13 cellular contexts compared by ENCODE assay signal in the genomic region with DNA sequence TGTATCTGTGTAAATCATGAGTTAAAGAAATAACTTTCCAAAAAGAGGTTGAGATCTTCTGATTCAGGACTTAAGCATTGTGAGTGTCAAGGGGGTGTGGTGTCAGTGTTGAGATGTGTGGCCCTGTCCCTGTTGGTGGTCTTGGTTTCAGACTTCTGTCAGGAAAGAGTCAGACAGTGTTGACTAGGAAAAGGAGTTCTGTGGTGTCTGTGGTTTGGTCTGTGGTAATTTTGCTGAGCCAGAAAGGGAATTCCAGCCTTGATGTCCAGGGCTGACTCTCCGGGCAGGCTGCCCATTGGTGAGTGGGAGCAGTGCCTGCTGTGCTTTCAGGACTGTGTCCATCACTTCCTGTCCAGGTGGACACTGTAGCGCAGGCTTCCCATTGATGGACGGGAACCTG. TPM values are rescaled to one million over a fixed set of nuclear protein-coding genes. Genes with fewer than 3 reads are reported as not detected.
A peak's percentile ranks its signal among the peaks of the same experiment; 100 is the strongest.
DNase-seq lines count a peak whose midpoint lies in the region; ATAC-seq and TF ChIP-seq lines count a peak whose summit lies in the region.
"Had no signal": no experiment of that assay in that cellular context is flagged by ENCODE, and none has a peak within 500 bp of the region (broad histone marks: within the 10 kb centered on the region; RNA-seq: fewer than 3 reads in every experiment).

No MANE protein-coding gene starts in this region.

- peaks cover 11% of the 10 kb centered on the region for H3F3A ChIP-seq in smooth muscle cell (ENCODE audit: low read depth)

- H2AFZ ChIP-seq in smooth muscle cell (ENCODE audit: low read depth), result no peak overlapping the region

- H3K9ac ChIP-seq in smooth muscle cell (ENCODE audit: low read depth), result no peak overlapping the region

- H3K36me3 ChIP-seq in smooth muscle cell (ENCODE audit: low read depth), result no peaks in the 10 kb centered on the region
- H3K36me3 ChIP-seq: stomach had no signal

- H3K4me2 ChIP-seq in smooth muscle cell, result peak overlapping the region; percentile 50

- 11% methylated on average over 3 of the region's 3 CpGs for WGBS in smooth muscle cell (ENCODE audit: low lambda C conversion rate)

- no peak overlapping the region for H3K4me3 ChIP-seq in fibroblast of mammary gland (ENCODE audit: control insufficient read depth, low read depth, low read length)
- no peak overlapping the region for H3K4me3 ChIP-seq in smooth muscle cell
- H3K4me3 ChIP-seq: stomach had no signal

- no peaks in the 10 kb centered on the region for H3K9me3 ChIP-seq in smooth muscle cell (replicated peaks; ENCODE audit: low read depth)

- DNase-seq in HCEC 1CT (peak; percentile 63), RWPE1 (ENCODE audit: low spot score) (no peak), fibroblast of mammary gland (ENCODE audit: low read depth) (peak; percentile 90), smooth muscle cell (lab: John Stamatoyannopoulos, UW; ENCODE audit: unreplicated experiment) (no peak), NCI-H1417 (lab: John Stamatoyannopoulos, UW) (no peak)
- no peak for DNase-seq in stimulated activated CD4-positive, alpha-beta T cell treated with anti-CD3 and anti-CD28 coated beads, Interleukin-2, amount 100 ng/mL, for 48 hours
- DNase-seq: activated CD4-positive, CD25-positive, alpha-beta regulatory T cell; activated naive CD4-positive, alpha-beta T cell treated with anti-CD3 and anti-CD28 coated beads, Interleukin-2, amount 10 ng/mL, durations not matched to agents 7 days and 5 days; effector CD8-positive, alpha-beta T cell; GDM1; natural killer cell; stomach had no signal

- peaks cover 6% of the 10 kb centered on the region for H3K4me1 ChIP-seq in smooth muscle cell (ENCODE audit: low read depth)

- no peaks in the 10 kb centered on the region for H4K20me1 ChIP-seq in smooth muscle cell (ENCODE audit: low read depth)

- CTCF ChIA-PET in RWPE1 (lab: Yijun Ruan, JAX), result interaction anchor here (0.8 to 4.7 kb wide), 2 partner anchors 52 to 184 kb away, joined by 7 to 38 read pairs (median 16); no protein-coding TSS in a partner anchor

- H3K27ac ChIP-seq in RWPE1 (peak overlapping the region; percentile 50), smooth muscle cell (ENCODE audit: low read depth) (peak overlapping the region; percentile 87)
- H3K27ac ChIP-seq: stomach had no signal

- POLR2A ChIA-PET in RWPE1 (lab: Yijun Ruan, JAX; ENCODE audit: low non-redundant PET), result no interaction called here

- ATAC-seq in HG03175 (IDR thresholded peaks at IDR 0.05; ENCODE audit: unreplicated experiment), result no peak
- ATAC-seq: natural killer cell had no signal

- TF ChIP-seq CTCF in RWPE1 (conservative IDR thresholded peaks at IDR 0.05; ENCODE audit: low read depth), result no peak
- no peak for TF ChIP-seq CTCF in fibroblast of mammary gland (conservative IDR thresholded peaks at IDR 0.05; ENCODE audit: control insufficient read depth, insufficient read depth, low read depth, low read length)
- TF ChIP-seq CTCF in smooth muscle cell (IDR thresholded peaks at IDR 0.05; ENCODE audit: borderline replicate concordance, insufficient read depth, poor library complexity, severe bottlenecking), result no peak

- peaks cover 23% of the 10 kb centered on the region for H3K27me3 ChIP-seq in smooth muscle cell (ENCODE audit: low read depth)

- H3K79me2 ChIP-seq in smooth muscle cell (ENCODE audit: low read depth), result no peaks in the 10 kb centered on the region

RNA-seq across cellular contexts. Expression of gene IGFL4, which starts 39.8 kb away (rescaled TPM):
- total RNA-seq in smooth muscle cell, result 0.45 and 0.85 TPM in 2 replicates
- 1.0 TPM in 1 of 2 replicates, not detected in the other for polyA plus RNA-seq in smooth muscle cell
- total RNA-seq: natural killer cell, stomach had no signal

RNA-seq across cellular contexts. Expression of gene IGFL3, which starts 43.9 kb away (rescaled TPM):
- total RNA-seq in smooth muscle cell, result 10.2 and 26.7 TPM in 2 replicates
- 5.9 and 8.8 TPM in 2 replicates for polyA plus RNA-seq in smooth muscle cell
- total RNA-seq: natural killer cell, stomach had no signal
- polyA plus RNA-seq: stomach had no signal

RNA-seq across cellular contexts. Expression of gene PGLYRP1, which starts 57.7 kb away (rescaled TPM):
- total RNA-seq in smooth muscle cell, result not detected in 2 replicates
- not detected in 2 replicates for polyA plus RNA-seq in smooth muscle cell
- total RNA-seq: stomach had no signal

Comparison
In these comparisons a context has a peak if more than half of its experiments do, and no peak if none do; other contexts are left out.
1. DNase-seq: peak in HCEC 1CT (single experiment) and fibroblast of mammary gland (single experiment); none in RWPE1 (single experiment), smooth muscle cell (single experiment), NCI-H1417 (0 of 3) and stimulated activated CD4-positive, alpha-beta T cell treated with anti-CD3 and anti-CD28 coated beads, Interleukin-2, amount 100 ng/mL, for 48 hours (0 of 2).